19 cellular contexts compared by ENCODE assay signal in the genomic region with DNA sequence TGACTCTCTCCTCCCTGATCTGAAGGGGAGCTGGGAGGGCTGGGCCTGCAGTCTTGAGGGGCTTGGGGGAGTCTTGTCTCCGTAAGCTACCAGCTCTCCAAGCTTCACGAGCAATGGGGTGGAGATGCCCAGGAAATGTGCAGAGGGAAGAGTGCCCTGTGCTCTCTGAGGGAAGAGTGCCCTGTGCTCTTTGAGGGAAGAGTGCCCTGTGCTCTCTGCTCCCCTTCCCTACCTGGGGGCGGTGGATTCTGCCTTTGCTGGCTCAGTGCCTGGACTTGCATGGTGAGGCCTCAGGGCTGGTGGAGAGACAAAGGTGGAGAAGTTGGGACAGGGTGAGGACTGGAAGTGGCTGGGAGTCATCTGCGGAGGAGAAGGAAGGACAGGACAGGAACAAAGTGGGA.
"Had no signal": no experiment of that assay in that cellular context is flagged by ENCODE, and none has a peak within 500 bp of the region (broad histone marks: within the 10 kb centered on the region; RNA-seq: fewer than 3 reads in every experiment).

No MANE protein-coding gene starts in this region.

- H3K36me3 Mint-ChIP-seq: activated naive CD4-positive, alpha-beta T cell treated with anti-CD3 and anti-CD28 coated beads, Interleukin-2, amount 50 U/mL, for 72 hours; brain had no signal

- DNase-seq: activated CD4-positive, alpha-beta memory T cell treated with anti-CD3 and anti-CD28 coated beads, Interleukin-2, amount 10 ng/mL, durations not matched to agents 7 days and 5 days; activated CD4-positive, alpha-beta T cell treated with anti-CD3 and anti-CD28 coated beads, Interleukin-2, amount 10 ng/mL, durations not matched to agents 24 days and 14 days; activated gamma-delta T cell; activated T-cell treated with anti-CD3 and anti-CD28 coated beads, Interleukin-2, amount 50 U/mL, for 72 hours; gastrocnemius medialis; hypothalamus; nephron progenitor cell; nucleus accumbens; stimulated activated CD4-positive, alpha-beta T cell treated with anti-CD3 and anti-CD28 coated beads, Interleukin-1b, Interleukin-23, amount 100 ng/mL, for 48 hours; stimulated activated naive CD8-positive, alpha-beta T cell treated with anti-CD3 and anti-CD28 coated beads, Interleukin-15, amount 100 ng/mL, for 72 hours had no signal

- H3K27me3 ChIP-seq: tibial nerve had no signal

- H3K27ac Mint-ChIP-seq: activated CD4-positive, alpha-beta memory T cell treated with anti-CD3 and anti-CD28 coated beads, Interleukin-2, amount 10 ng/mL, durations not matched to agents 7 days and 5 days; activated CD4-positive, alpha-beta T cell treated with anti-CD3 and anti-CD28 coated beads, Interleukin-2, amount 10 ng/mL, durations not matched to agents 24 days and 14 days; activated naive CD4-positive, alpha-beta T cell treated with anti-CD3 and anti-CD28 coated beads, Interleukin-2, amount 50 U/mL, for 72 hours; activated T-cell treated with anti-CD3 and anti-CD28 coated beads, Interleukin-2, amount 50 U/mL, for 72 hours; nephron progenitor cell; stimulated activated naive CD8-positive, alpha-beta T cell treated with anti-CD3 and anti-CD28 coated beads, Interleukin-15, amount 100 ng/mL, for 72 hours had no signal

- H3K9me3 ChIP-seq: esophagus muscularis mucosa, gastrocnemius medialis had no signal

- H3K27me3 Mint-ChIP-seq: activated CD4-positive, alpha-beta memory T cell treated with anti-CD3 and anti-CD28 coated beads, Interleukin-2, amount 10 ng/mL, durations not matched to agents 7 days and 5 days had no signal

- H3K4me3 ChIP-seq: coronary artery, esophagus muscularis mucosa, gastrocnemius medialis, tibial nerve had no signal

- H3K9me3 Mint-ChIP-seq: activated CD4-positive, alpha-beta memory T cell treated with anti-CD3 and anti-CD28 coated beads, Interleukin-2, amount 10 ng/mL, durations not matched to agents 7 days and 5 days; activated CD4-positive, alpha-beta T cell treated with anti-CD3 and anti-CD28 coated beads, Interleukin-2, amount 10 ng/mL, durations not matched to agents 24 days and 14 days; activated naive CD4-positive, alpha-beta T cell treated with anti-CD3 and anti-CD28 coated beads, Interleukin-2, amount 50 U/mL, for 72 hours; activated T-cell treated with anti-CD3 and anti-CD28 coated beads, Interleukin-2, amount 50 U/mL, for 72 hours; central memory CD8-positive, alpha-beta T cell; stimulated activated naive CD8-positive, alpha-beta T cell treated with anti-CD3 and anti-CD28 coated beads, Interleukin-15, amount 100 ng/mL, for 72 hours had no signal

- H3K4me1 ChIP-seq: esophagus muscularis mucosa, gastrocnemius medialis, tibial nerve had no signal

- H3K4me1 Mint-ChIP-seq: activated CD4-positive, alpha-beta memory T cell treated with anti-CD3 and anti-CD28 coated beads, Interleukin-2, amount 10 ng/mL, durations not matched to agents 7 days and 5 days; activated CD4-positive, alpha-beta T cell treated with anti-CD3 and anti-CD28 coated beads, Interleukin-2, amount 10 ng/mL, durations not matched to agents 24 days and 14 days; brain; central memory CD8-positive, alpha-beta T cell; stimulated activated naive CD8-positive, alpha-beta T cell treated with anti-CD3 and anti-CD28 coated beads, Interleukin-15, amount 100 ng/mL, for 72 hours had no signal

- H3K4me3 Mint-ChIP-seq: activated CD4-positive, alpha-beta memory T cell treated with anti-CD3 and anti-CD28 coated beads, Interleukin-2, amount 10 ng/mL, durations not matched to agents 7 days and 5 days; activated CD4-positive, alpha-beta T cell treated with anti-CD3 and anti-CD28 coated beads, Interleukin-2, amount 10 ng/mL, durations not matched to agents 24 days and 14 days; activated T-cell treated with anti-CD3 and anti-CD28 coated beads, Interleukin-2, amount 50 U/mL, for 72 hours; brain; central memory CD8-positive, alpha-beta T cell; nephron progenitor cell; stimulated activated naive CD8-positive, alpha-beta T cell treated with anti-CD3 and anti-CD28 coated beads, Interleukin-15, amount 100 ng/mL, for 72 hours had no signal

- H3K36me3 ChIP-seq: esophagus muscularis mucosa, gastrocnemius medialis, tibial nerve had no signal

- H3K27ac ChIP-seq: coronary artery, esophagus muscularis mucosa, gastrocnemius medialis, tibial nerve, VCaP had no signal

- ATAC-seq: activated CD4-positive, CD25-positive, alpha-beta regulatory T cell treated with anti-CD3 and anti-CD28 coated beads, Interleukin-2, amount 50 U/mL, for 24 hours; activated naive CD4-positive, alpha-beta T cell treated with anti-CD3 and anti-CD28 coated beads, Interleukin-2, amount 50 U/mL, for 72 hours; activated T-cell treated with anti-CD3 and anti-CD28 coated beads, Interleukin-2, amount 50 U/mL, for 72 hours; gastrocnemius medialis; stimulated activated naive CD8-positive, alpha-beta T cell treated with anti-CD3 and anti-CD28 coated beads, Interleukin-15, amount 100 ng/mL, for 72 hours had no signal

- FAIRE-seq: urothelium cell line had no signal
